Comparison of ENCODE assay signal across 8 cellular contexts in the genomic region with DNA sequence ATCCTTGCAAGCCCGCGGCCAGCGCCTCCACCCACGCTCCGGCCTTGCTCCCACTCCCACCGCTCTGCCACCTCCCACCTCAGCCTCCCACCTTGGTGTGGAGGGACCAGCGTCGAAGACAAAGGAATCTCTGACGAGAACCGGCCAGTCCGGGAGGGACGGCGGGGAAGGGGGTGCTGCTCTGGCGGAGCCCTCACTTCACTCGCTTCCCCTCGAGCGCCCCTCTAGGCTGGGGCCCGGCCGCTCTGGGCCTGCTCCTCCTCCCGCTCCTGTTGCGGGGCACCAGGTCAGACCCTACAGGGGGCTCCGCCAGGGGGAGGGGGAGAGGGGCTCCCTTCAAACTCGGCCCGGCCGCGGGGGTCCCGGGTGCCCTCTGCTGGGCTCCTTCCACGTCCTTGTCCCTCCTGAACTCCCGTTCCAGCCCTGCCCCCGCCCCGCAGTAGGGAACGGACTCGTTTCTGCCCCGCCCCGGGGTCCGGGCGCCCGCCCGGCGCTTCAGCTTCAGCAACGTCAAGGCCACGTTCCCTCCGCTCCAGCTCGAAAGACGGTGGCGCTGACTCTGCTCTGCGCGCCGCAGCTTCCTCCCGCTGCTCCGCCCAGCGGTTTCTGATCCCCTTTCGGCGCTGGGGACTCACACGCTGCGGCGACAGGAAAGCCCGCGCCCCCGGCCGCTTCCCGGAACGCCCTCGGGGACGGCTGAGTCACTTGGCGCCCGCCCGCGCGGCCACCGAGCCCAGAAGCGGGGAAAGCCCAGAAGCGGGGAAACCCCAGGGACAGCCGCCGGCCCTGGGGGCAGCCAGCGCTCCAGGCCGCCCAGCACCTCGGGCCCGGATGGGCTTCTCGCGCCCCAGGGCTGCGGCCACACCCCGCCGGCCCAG. TPM values are rescaled to one million over a fixed set of nuclear protein-coding genes. Genes with fewer than 3 reads are reported as not detected.
A peak's percentile ranks its signal among the peaks of the same experiment; 100 is the strongest.
DNase-seq lines count a peak whose midpoint lies in the region; TF ChIP-seq lines count a peak whose summit lies in the region.

No MANE protein-coding gene starts in this region.

- intact Hi-C loops in cardiac septum (cut with DNase I) = loop anchor here (1.0 to 5.0 kb wide), 2 partner anchors 28 to 45 kb away; partner anchors contain the start of gene ARHGAP31

- H3K4me1 Mint-ChIP-seq in HFFc6 (ENCODE audit: low read depth) = peaks cover 48% of the 10 kb centered on the region
- H3K4me1 Mint-ChIP-seq in activated naive CD8-positive, alpha-beta T cell treated with anti-CD3 and anti-CD28 coated beads for 36 hours = peaks cover 32% of the 10 kb centered on the region
- H3K4me1 Mint-ChIP-seq in type B pancreatic cell (ENCODE audit: unreplicated experiment) = peaks cover 24% of the 10 kb centered on the region

- DNase-seq in HFFc6 (peak; percentile 79), NAMALWA (ENCODE audit: low spot score) (peak; percentile 89), SKM-1 (lab: John Stamatoyannopoulos, UW; ENCODE audit: unreplicated experiment) (peak; percentile 89), cardiac septum (ENCODE audit: low spot score) (peak; percentile 96), pons (ENCODE audit: low spot score) (peak; percentile 63), type B pancreatic cell (ENCODE audit: extremely low spot score, unreplicated experiment) (peak; percentile 89)
- peak; percentile 97 for DNase-seq in activated naive CD8-positive, alpha-beta T cell treated with anti-CD3 and anti-CD28 coated beads for 36 hours

- TF ChIP-seq POLR2A in GM10847 (IDR thresholded peaks at IDR 0.05; ENCODE audit: extremely low read depth, insufficient read length) = peak; percentile 64

- no peaks in the 10 kb centered on the region for H3K36me3 Mint-ChIP-seq in HFFc6 (ENCODE audit: low read depth)
- H3K36me3 Mint-ChIP-seq in activated naive CD8-positive, alpha-beta T cell treated with anti-CD3 and anti-CD28 coated beads for 36 hours = peaks cover 11% of the 10 kb centered on the region
- no peaks in the 10 kb centered on the region for H3K36me3 Mint-ChIP-seq in type B pancreatic cell

- H3K27me3 Mint-ChIP-seq in HFFc6 (ENCODE audit: insufficient read depth) (no peaks in the 10 kb centered on the region), type B pancreatic cell (no peaks in the 10 kb centered on the region)
- H3K27me3 Mint-ChIP-seq in activated naive CD8-positive, alpha-beta T cell treated with anti-CD3 and anti-CD28 coated beads for 36 hours = no peaks in the 10 kb centered on the region

- H3K27ac Mint-ChIP-seq in HFFc6 (peak overlapping the region; percentile 97), type B pancreatic cell (peak overlapping the region; percentile 95)
- peak overlapping the region; percentile 92 for H3K27ac Mint-ChIP-seq in activated naive CD8-positive, alpha-beta T cell treated with anti-CD3 and anti-CD28 coated beads for 36 hours

- H3K9me3 Mint-ChIP-seq in HFFc6 (no peaks in the 10 kb centered on the region), type B pancreatic cell (no peaks in the 10 kb centered on the region)
- no peaks in the 10 kb centered on the region for H3K9me3 Mint-ChIP-seq in activated naive CD8-positive, alpha-beta T cell treated with anti-CD3 and anti-CD28 coated beads for 36 hours

- TF ChIP-seq CTCF in HFFc6 (IDR thresholded peaks at IDR 0.05) (peak; percentile 57), type B pancreatic cell (conservative IDR thresholded peaks at IDR 0.05) (peak; percentile 40)

- H3K4me3 Mint-ChIP-seq in HFFc6 (peak overlapping the region; percentile 89), type B pancreatic cell (peak overlapping the region; percentile 92)
- H3K4me3 Mint-ChIP-seq in activated naive CD8-positive, alpha-beta T cell treated with anti-CD3 and anti-CD28 coated beads for 36 hours = peak overlapping the region; percentile 81

RNA-seq across cellular contexts. Expression of gene ARHGAP31, which starts 28.6 kb away (rescaled TPM):
- total RNA-seq in HFFc6 (2021; fragmentation: NEBNext Ultra II Directional; extraction: Animal tissue kit (Norgen Biotek cat#: 25700)) = 10 to 100 TPM; 18.0 to 25.1 (median 20.5) TPM
- total RNA-seq in activated naive CD8-positive, alpha-beta T cell treated with anti-CD3 and anti-CD28 coated beads for 36 hours = 1 to 10 TPM; 8.9 to 9.7 TPM
- total RNA-seq in cardiac septum = 35.7 TPM
- 4.1 and 17.3 TPM in 2 replicates for total RNA-seq in type B pancreatic cell (ENCODE audit: low replicate concordance)

Comparison
In these comparisons a context has a peak if more than half of its experiments do, and no peak if none do; other contexts are left out.
1. Peak in every context shown above with its lines: DNase-seq.